In genomic region chr14:67505254-67505653, GRCh38 we compare ENCODE assay signal across 15 cellular contexts. TPM values are rescaled to one million over a fixed set of nuclear protein-coding genes. Genes with fewer than 3 reads are reported as not detected.
DNase-seq lines count a peak whose midpoint lies in the region; ATAC-seq, FAIRE-seq and TF ChIP-seq lines count a peak whose summit lies in the region.
"Had no signal": no experiment of that assay in that cellular context is flagged by ENCODE, and none has a peak within 500 bp of the region (broad histone marks: within the 10 kb centered on the region; RNA-seq: fewer than 3 reads in every experiment).

No MANE protein-coding gene starts in this region.

- H3K36me3 Mint-ChIP-seq in chondrocyte (ENCODE audit: low read depth) (no peaks in the 10 kb centered on the region), osteocyte (ENCODE audit: unreplicated experiment) (no peaks in the 10 kb centered on the region)

- no peak for TF ChIP-seq POLR2A in stomach (IDR thresholded peaks at IDR 0.05)

- H3K9me3 Mint-ChIP-seq in chondrocyte (ENCODE audit: low read depth) (no peaks in the 10 kb centered on the region), osteocyte (ENCODE audit: unreplicated experiment) (no peaks in the 10 kb centered on the region)
- H3K9me3 Mint-ChIP-seq: CD8-positive, alpha-beta T cell had no signal

- FAIRE-seq in HTR-8/SVneo (lab: Jason Lieb, UNC), result peak; percentile 60
- FAIRE-seq: HepG2 had no signal

- TF ChIP-seq EP300 in stomach (IDR thresholded peaks at IDR 0.05), result no peak

- no peaks in the 10 kb centered on the region for H3K27me3 ChIP-seq in stomach
- H3K27me3 ChIP-seq: BLaER1 treated with 17β-estradiol and CSF1 and Interleukin-3, amounts not matched to agents 10 nM and 100 nM had no signal

- 46 to 73% (median 61%) methylated on average over 1 of the region's 1 CpG; no CpG with 5 or more reads in 1 of the 5 donors for WGBS in stomach, 5 donors

- no peak for TF ChIP-seq CTCF in chondrocyte (IDR thresholded peaks at IDR 0.05)
- no peak for TF ChIP-seq CTCF in osteocyte (IDR thresholded peaks at IDR 0.05)
- no peak for TF ChIP-seq CTCF in stomach (IDR thresholded peaks at IDR 0.05)

- H3K4me3 Mint-ChIP-seq in chondrocyte (ENCODE audit: unreplicated experiment), result no peak overlapping the region
- H3K4me3 Mint-ChIP-seq in osteocyte (ENCODE audit: unreplicated experiment), result no peak overlapping the region
- H3K4me3 Mint-ChIP-seq: B cell; CD8-positive, alpha-beta T cell had no signal

- H3K36me3 ChIP-seq in stomach, result no peaks in the 10 kb centered on the region
- H3K36me3 ChIP-seq: BLaER1 treated with 17β-estradiol and CSF1 and Interleukin-3, amounts not matched to agents 10 nM and 100 nM; HAP-1 had no signal

- ATAC-seq in GM21447 (IDR thresholded peaks at IDR 0.05; ENCODE audit: unreplicated experiment), result no peak
- ATAC-seq: CD8-positive, alpha-beta T cell; HepG2 had no signal

- H3K9me3 ChIP-seq in stomach, result no peaks in the 10 kb centered on the region
- H3K9me3 ChIP-seq: BLaER1 treated with 17β-estradiol and CSF1 and Interleukin-3, amounts not matched to agents 10 nM and 100 nM; HAP-1 had no signal

- DNase-seq in HTR-8/SVneo (ENCODE audit: insufficient read length, low spot score) (no peak), chondrocyte (ENCODE audit: low spot score) (peak; percentile 20), posterior vena cava (ENCODE audit: low spot score) (peak; percentile 52), osteocyte (ENCODE audit: extremely low spot score, unreplicated experiment) (no peak), stomach (no peak)
- DNase-seq: Calu3; CD8-positive, alpha-beta T cell; DMS79 treated with DMSO at 0.1 percent for 48 hours; GF-D8; GOT3 had no signal

- H3K27me3 Mint-ChIP-seq in chondrocyte (ENCODE audit: low read depth) (peaks cover 12% of the 10 kb centered on the region), osteocyte (ENCODE audit: unreplicated experiment) (peaks cover 11% of the 10 kb centered on the region)
- H3K27me3 Mint-ChIP-seq: B cell had no signal

- no peak overlapping the region for H3K27ac ChIP-seq in stomach
- H3K27ac ChIP-seq: BLaER1 treated with 17β-estradiol and CSF1 and Interleukin-3, amounts not matched to agents 10 nM and 100 nM had no signal

- no peak overlapping the region for H3K27ac Mint-ChIP-seq in chondrocyte (ENCODE audit: unreplicated experiment)
- H3K27ac Mint-ChIP-seq in osteocyte (ENCODE audit: unreplicated experiment), result no peak overlapping the region
- H3K27ac Mint-ChIP-seq: B cell; CD8-positive, alpha-beta T cell had no signal

- H3K4me1 ChIP-seq in stomach, result no peaks in the 10 kb centered on the region
- H3K4me1 ChIP-seq: HAP-1 had no signal

- no peak overlapping the region for H3K4me3 ChIP-seq in stomach
- H3K4me3 ChIP-seq: BLaER1 treated with 17β-estradiol and CSF1 and Interleukin-3, amounts not matched to agents 10 nM and 100 nM; HAP-1 had no signal

- intact Hi-C loops in posterior vena cava (cut with DNase I), result no loop called here
- intact Hi-C loops in stomach (cut with DNase I; ENCODE audit: low total_unique reads), result no loop called here

- H3K4me1 Mint-ChIP-seq in chondrocyte (ENCODE audit: low read depth), result no peaks in the 10 kb centered on the region
- H3K4me1 Mint-ChIP-seq in osteocyte (ENCODE audit: unreplicated experiment), result no peaks in the 10 kb centered on the region

RNA-seq across cellular contexts. Expression of gene TMEM229B, which starts 16.7 kb away (rescaled TPM):
- total RNA-seq in chondrocyte (1.3 to 2.9 TPM (median 1.7 TPM) in 3 replicates), posterior vena cava (1 to 10 TPM; 1.7 to 4.4 TPM), osteocyte (0.37 and 0.51 TPM in 2 replicates), stomach (10 to 100 TPM in 1 of 5 donors, 1 to 10 TPM in 2, under 1 TPM in 1, not detected in 1; 0.14 to 15.6 (median 2.2) TPM)
- 1 to 10 TPM in 1 of 3 donors, under 1 TPM in 2; 0.55 to 1.4 (median 0.76) TPM for polyA plus RNA-seq in stomach

RNA-seq across cellular contexts. Expression of gene PLEKHH1, which starts 27.8 kb away (rescaled TPM):
- total RNA-seq in chondrocyte (0.65 to 2.8 TPM (median 1.1 TPM) in 3 replicates), posterior vena cava (1 to 10 TPM; 1.4 to 1.8 TPM), osteocyte (0.50 and 1.0 TPM in 2 replicates), stomach (100 to 1,000 TPM in 2 of 5 donors, 10 to 100 TPM in 3; 24.0 to 136 (median 46.1) TPM)
- polyA plus RNA-seq in stomach, result 10 to 100 TPM in 1 of 3 donors, 1 to 10 TPM in 2; 3.8 to 10.3 (median 8.8) TPM

Comparison
In these comparisons a context has a peak if more than half of its experiments do, and no peak if none do; other contexts are left out.
1. DNase-seq: peak in chondrocyte (single experiment) and posterior vena cava (single experiment); none in HTR-8/SVneo (single experiment), osteocyte (single experiment) and stomach (single experiment).